ENCODE assay signal across 16 cellular contexts in genomic region chr20:39878809-39879208, GRCh38.
DNase-seq lines count a peak whose midpoint lies in the region; ATAC-seq and TF ChIP-seq lines count a peak whose summit lies in the region.
"Had no signal": no experiment of that assay in that cellular context is flagged by ENCODE, and none has a peak within 500 bp of the region (broad histone marks: within the 10 kb centered on the region; RNA-seq: fewer than 3 reads in every experiment).

No MANE protein-coding gene starts in this region.

- no peak overlapping the region for H3K4me3 Mint-ChIP-seq in endothelial cell (ENCODE audit: unreplicated experiment)

- TF ChIP-seq CTCF in RWPE2 (IDR thresholded peaks at IDR 0.05; ENCODE audit: poor library complexity, severe bottlenecking): no peak
- no peak for TF ChIP-seq CTCF in osteoblast (IDR thresholded peaks at IDR 0.05; ENCODE audit: extremely low read depth, low read depth, low read length)
- TF ChIP-seq CTCF in brain microvascular endothelial cell (IDR thresholded peaks at IDR 0.05; ENCODE audit: low read depth, low read length, missing control alignments): no peak
- TF ChIP-seq CTCF in endothelial cell (IDR thresholded peaks at IDR 0.05; ENCODE audit: unreplicated experiment): no peak

- no peak overlapping the region for H3K9ac ChIP-seq in GM23248

- in situ Hi-C loops in GM23248 (cut with MboI): no loop called here
- in situ Hi-C loops in brain microvascular endothelial cell (cut with HindIII; ENCODE audit: low pct_ligation_motif_present, low sequenced_read_pairs): no loop called here

- H3K27ac ChIP-seq in GM23248 (peak overlapping the region; percentile 19), RWPE2 (ENCODE audit: poor library complexity, severe bottlenecking) (peak overlapping the region; percentile 57), osteoblast (ENCODE audit: low read depth, low read length) (peak overlapping the region; percentile 15), brain microvascular endothelial cell (no peak overlapping the region)

- H3K36me3 Mint-ChIP-seq in endothelial cell (ENCODE audit: low read depth, unreplicated experiment): no peaks in the 10 kb centered on the region

- H3K27me3 ChIP-seq in GM23248 (replicated peaks; ENCODE audit: insufficient read depth) (no peaks in the 10 kb centered on the region), RWPE2 (ENCODE audit: insufficient read depth, poor library complexity, severe bottlenecking) (no peaks in the 10 kb centered on the region), osteoblast (ENCODE audit: insufficient read depth, low read length) (no peaks in the 10 kb centered on the region), brain microvascular endothelial cell (replicated peaks) (no peaks in the 10 kb centered on the region)

- H3K27me3 Mint-ChIP-seq in endothelial cell (ENCODE audit: unreplicated experiment): peaks cover 8% of the 10 kb centered on the region

- H4K20me1 ChIP-seq in GM23248 (ENCODE audit: insufficient read depth): no peaks in the 10 kb centered on the region
- no peaks in the 10 kb centered on the region for H4K20me1 ChIP-seq in osteoblast (ENCODE audit: insufficient read depth, low read length)

- H3K9me3 Mint-ChIP-seq in endothelial cell (ENCODE audit: unreplicated experiment): no peaks in the 10 kb centered on the region

- H3K79me2 ChIP-seq in GM23248 (ENCODE audit: insufficient read depth) (no peaks in the 10 kb centered on the region), osteoblast (ENCODE audit: insufficient read depth, low read length) (no peaks in the 10 kb centered on the region)

- H2AFZ ChIP-seq in GM23248 (no peak overlapping the region), osteoblast (ENCODE audit: low read length) (no peak overlapping the region)

- WGBS in GM23248 (ENCODE audit: low coverage in 1 of 2, low lambda C conversion rate in 2 of 2, missing lambda C conversion rate in 2 of 2), 2 experiments: 50 to 63% methylated on average over 2 of the region's 2 CpGs

- no peaks in the 10 kb centered on the region for H3K9me3 ChIP-seq in GM23248 (ENCODE audit: low read depth)
- H3K9me3 ChIP-seq in RWPE2 (ENCODE audit: severe bottlenecking): no peaks in the 10 kb centered on the region
- H3K9me3 ChIP-seq in osteoblast (ENCODE audit: low read depth, low read length): no peaks in the 10 kb centered on the region
- H3K9me3 ChIP-seq: Caco-2 had no signal

- no peaks in the 10 kb centered on the region for H3K9me2 ChIP-seq in GM23248 (ENCODE audit: insufficient read depth)

- H3F3A ChIP-seq in GM23248 (ENCODE audit: insufficient read depth): peaks cover 13% of the 10 kb centered on the region; the same call in 1 of the 2 replicates

- no peak overlapping the region for H3K27ac Mint-ChIP-seq in endothelial cell (ENCODE audit: unreplicated experiment)

- peaks cover 5% of the 10 kb centered on the region for H3K4me1 Mint-ChIP-seq in endothelial cell (ENCODE audit: unreplicated experiment)

- H3K4me3 ChIP-seq in GM23248: no peak overlapping the region
- H3K4me3 ChIP-seq in RWPE2 (ENCODE audit: severe bottlenecking): no peak overlapping the region
- no peak overlapping the region for H3K4me3 ChIP-seq in osteoblast (ENCODE audit: insufficient read depth, low read length)
- H3K4me3 ChIP-seq in brain microvascular endothelial cell (ENCODE audit: low read depth, low read length): no peak overlapping the region

- H3K4me2 ChIP-seq in GM23248 (ENCODE audit: unreplicated experiment) (peak overlapping the region; percentile 11), osteoblast (ENCODE audit: insufficient read depth, low read length) (no peak overlapping the region)

- H3K4me1 ChIP-seq in GM23248 (ENCODE audit: insufficient read depth) (peaks cover 18% of the 10 kb centered on the region), RWPE2 (ENCODE audit: insufficient read depth, poor library complexity, severe bottlenecking) (peaks cover 10% of the 10 kb centered on the region), osteoblast (ENCODE audit: insufficient read depth, low read length) (peaks cover 22% of the 10 kb centered on the region)
- H3K4me1 ChIP-seq: Caco-2 had no signal

- DNase-seq in GM23248 (peak; percentile 57), RWPE2 (ENCODE audit: low spot score) (no peak), osteoblast (ENCODE audit: insufficient read length, low spot score, missing footprints) (no peak), NCI-H446 (lab: John Stamatoyannopoulos, UW) (no peak), brain microvascular endothelial cell (no peak), endothelial cell (ENCODE audit: low spot score) (no peak)
- DNase-seq: Caco-2, DMS153, NCI-H1436, NCI-H2029, NCI-H510A treated with DMSO at 0.1 percent for 48 hours, SHP77 treated with DMSO at 0.1 percent for 48 hours had no signal

- H3K36me3 ChIP-seq in GM23248 (ENCODE audit: low read depth) (no peaks in the 10 kb centered on the region), RWPE2 (ENCODE audit: low read depth) (no peaks in the 10 kb centered on the region), osteoblast (ENCODE audit: insufficient read depth, low read length) (no peaks in the 10 kb centered on the region), brain microvascular endothelial cell (replicated peaks) (no peaks in the 10 kb centered on the region)

- ATAC-seq in RWPE2 (ENCODE audit: low read depth) (peak; percentile 84), esophagus mucosa (peak; percentile 85), GM19328 (IDR thresholded peaks at IDR 0.05; ENCODE audit: unreplicated experiment) (no peak)
- ATAC-seq: HCT116, SK-N-SH treated with all-trans-retinoic acid at 6 μM for 48 hours had no signal
